In genomic region chr11:130631119-130631518, GRCh38 we compare ENCODE assay signal across 10 cellular contexts.
DNase-seq lines count a peak whose midpoint lies in the region; ATAC-seq and TF ChIP-seq lines count a peak whose summit lies in the region.
"Had no signal": no experiment of that assay in that cellular context is flagged by ENCODE, and none has a peak within 500 bp of the region (broad histone marks: within the 10 kb centered on the region; RNA-seq: fewer than 3 reads in every experiment).

No MANE protein-coding gene starts in this region.

- H3K27me3 ChIP-seq in tibial nerve = no peaks in the 10 kb centered on the region

- H3K4me1 ChIP-seq in tibial nerve = peaks cover 0 to 11% (median 0%) of the 10 kb centered on the region in 4 donors

- DNase-seq in EH (ENCODE audit: low read depth) (peak; percentile 95), HS-5 (ENCODE audit: low read depth) (peak; percentile 86), iris pigment epithelial cell (ENCODE audit: low read depth) (peak; percentile 96), tibial nerve (ENCODE audit: low spot score in 2 of 2) (no peak), NCI-H187 (lab: John Stamatoyannopoulos, UW) (no peak)
- DNase-seq in activated T-helper 1 cell treated with anti-CD3 and anti-CD28 coated beads, Interleukin-12 subunit alpha, Interleukin-12 subunit beta, Interleukin-2, Interleukin-4 antibody, amounts not matched to agents 30 ng/mL and 10 ng/mL and 1 ng/mL, durations not matched to agents 14 hours and 24 hours and 36 hours (ENCODE audit: low spot score) = no peak
- no peak for DNase-seq in naive thymus-derived CD8-positive, alpha-beta T cell
- DNase-seq: activated naive CD4-positive, alpha-beta T cell treated with anti-CD3 and anti-CD28 coated beads, Interleukin-2, amount 50 U/mL, for 16 hours; NCI-H2171 had no signal

- no peak overlapping the region for H3K27ac ChIP-seq in tibial nerve

- TF ChIP-seq CTCF in tibial nerve (IDR thresholded peaks at IDR 0.05) = no peak

- H3K27ac Mint-ChIP-seq in activated T-helper 1 cell treated with anti-CD3 and anti-CD28 coated beads, Interleukin-12 subunit alpha, Interleukin-12 subunit beta, Interleukin-2, Interleukin-4 antibody, amounts not matched to agents 30 ng/mL and 10 ng/mL and 1 ng/mL, durations not matched to agents 14 hours and 24 hours and 36 hours = peak overlapping the region; percentile 80
- H3K27ac Mint-ChIP-seq in naive thymus-derived CD8-positive, alpha-beta T cell = no peak overlapping the region

- intact Hi-C loops in activated T-helper 1 cell treated with anti-CD3 and anti-CD28 coated beads, Interleukin-12 subunit alpha, Interleukin-12 subunit beta, Interleukin-2, Interleukin-4 antibody, amounts not matched to agents 30 ng/mL and 10 ng/mL and 1 ng/mL, durations not matched to agents 14 hours and 24 hours and 36 hours (cut with micrococcal nuclease) = loop anchor here (5.0 to 10.0 kb wide), 3 partner anchors 199 to 284 kb away; partner anchors contain the start of gene SNX19

- no peak for ATAC-seq in naive thymus-derived CD8-positive, alpha-beta T cell
- no peak for ATAC-seq in HG03378 (IDR thresholded peaks at IDR 0.05; ENCODE audit: unreplicated experiment)

- WGBS in tibial nerve, 2 donors = 94 to 95% methylated on average over 3 of the region's 3 CpGs

- H3K9me3 Mint-ChIP-seq in activated T-helper 1 cell treated with anti-CD3 and anti-CD28 coated beads, Interleukin-12 subunit alpha, Interleukin-12 subunit beta, Interleukin-2, Interleukin-4 antibody, amounts not matched to agents 30 ng/mL and 10 ng/mL and 1 ng/mL, durations not matched to agents 14 hours and 24 hours and 36 hours = no peaks in the 10 kb centered on the region
- no peaks in the 10 kb centered on the region for H3K9me3 Mint-ChIP-seq in naive thymus-derived CD8-positive, alpha-beta T cell

- no peaks in the 10 kb centered on the region for H3K9me3 ChIP-seq in tibial nerve

- no peak for TF ChIP-seq EP300 in tibial nerve (IDR thresholded peaks at IDR 0.05)

- peak overlapping the region; percentile 44 for H3K4me3 Mint-ChIP-seq in activated T-helper 1 cell treated with anti-CD3 and anti-CD28 coated beads, Interleukin-12 subunit alpha, Interleukin-12 subunit beta, Interleukin-2, Interleukin-4 antibody, amounts not matched to agents 30 ng/mL and 10 ng/mL and 1 ng/mL, durations not matched to agents 14 hours and 24 hours and 36 hours
- H3K4me3 Mint-ChIP-seq in naive thymus-derived CD8-positive, alpha-beta T cell = no peak overlapping the region

- peaks cover 2% of the 10 kb centered on the region for H3K36me3 Mint-ChIP-seq in activated T-helper 1 cell treated with anti-CD3 and anti-CD28 coated beads, Interleukin-12 subunit alpha, Interleukin-12 subunit beta, Interleukin-2, Interleukin-4 antibody, amounts not matched to agents 30 ng/mL and 10 ng/mL and 1 ng/mL, durations not matched to agents 14 hours and 24 hours and 36 hours (ENCODE audit: low read depth)
- no peaks in the 10 kb centered on the region for H3K36me3 Mint-ChIP-seq in naive thymus-derived CD8-positive, alpha-beta T cell

- POLR2A ChIA-PET in naive thymus-derived CD8-positive, alpha-beta T cell (lab: Charles Lee) = no interaction called here

- H3K36me3 ChIP-seq in tibial nerve = no peaks in the 10 kb centered on the region

- no peak overlapping the region for H3K4me3 ChIP-seq in tibial nerve

- no peaks in the 10 kb centered on the region for H3K27me3 Mint-ChIP-seq in activated T-helper 1 cell treated with anti-CD3 and anti-CD28 coated beads, Interleukin-12 subunit alpha, Interleukin-12 subunit beta, Interleukin-2, Interleukin-4 antibody, amounts not matched to agents 30 ng/mL and 10 ng/mL and 1 ng/mL, durations not matched to agents 14 hours and 24 hours and 36 hours (ENCODE audit: insufficient read depth)
- H3K27me3 Mint-ChIP-seq in naive thymus-derived CD8-positive, alpha-beta T cell = peaks cover 0 to 7% (median 0%) of the 10 kb centered on the region in 5 donors

- peaks cover 49% of the 10 kb centered on the region for H3K4me1 Mint-ChIP-seq in activated T-helper 1 cell treated with anti-CD3 and anti-CD28 coated beads, Interleukin-12 subunit alpha, Interleukin-12 subunit beta, Interleukin-2, Interleukin-4 antibody, amounts not matched to agents 30 ng/mL and 10 ng/mL and 1 ng/mL, durations not matched to agents 14 hours and 24 hours and 36 hours (ENCODE audit: low read depth)
- no peaks in the 10 kb centered on the region for H3K4me1 Mint-ChIP-seq in naive thymus-derived CD8-positive, alpha-beta T cell

- no peak for TF ChIP-seq POLR2A in tibial nerve (IDR thresholded peaks at IDR 0.05)

Comparison
In these comparisons a context has a peak if more than half of its experiments do, and no peak if none do; other contexts are left out.
1. DNase-seq: peak in EH (single experiment), HS-5 (single experiment) and iris pigment epithelial cell (single experiment); none in activated T-helper 1 cell treated with anti-CD3 and anti-CD28 coated beads, Interleukin-12 subunit alpha, Interleukin-12 subunit beta, Interleukin-2, Interleukin-4 antibody, amounts not matched to agents 30 ng/mL and 10 ng/mL and 1 ng/mL, durations not matched to agents 14 hours and 24 hours and 36 hours (single experiment), tibial nerve (0 of 2), naive thymus-derived CD8-positive, alpha-beta T cell (0 of 10) and NCI-H187 (0 of 2).